1 cellular context compared by ENCODE assay signal in the genomic region with DNA sequence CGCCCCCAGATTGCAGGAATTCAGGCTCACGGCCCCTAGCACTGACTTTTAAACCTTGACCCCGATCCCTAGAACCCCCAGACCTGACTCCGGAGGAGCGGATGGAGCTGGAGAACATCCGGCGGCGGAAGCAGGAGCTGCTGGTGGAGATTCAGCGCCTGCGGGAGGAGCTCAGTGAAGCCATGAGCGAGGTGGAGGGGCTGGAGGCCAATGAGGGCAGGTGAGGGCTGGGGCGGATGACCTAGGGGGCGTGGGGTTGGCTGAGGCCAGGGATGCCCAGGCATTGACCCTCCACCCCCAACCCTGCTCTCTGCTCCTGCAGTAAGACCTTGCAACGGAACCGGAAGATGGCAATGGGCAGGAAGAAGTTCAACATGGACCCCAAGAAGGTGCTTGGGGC.
TF ChIP-seq lines count a peak whose summit lies in the region.

No MANE protein-coding gene starts in this region.

TF ChIP-seq in K562, 482 proteins besides CTCF, POLR2A, EP300 and RAD21:
- TF ChIP-seq KLF1 (tag; IDR thresholded peaks at IDR 0.05) = no peak
- no peak for TF ChIP-seq ZFX (CRISPR knock-in tag; IDR thresholded peaks at IDR 0.05)
- TF ChIP-seq TGIF2 (CRISPR knock-in tag; IDR thresholded peaks at IDR 0.05) = no peak
- TF ChIP-seq, protein P1, sequence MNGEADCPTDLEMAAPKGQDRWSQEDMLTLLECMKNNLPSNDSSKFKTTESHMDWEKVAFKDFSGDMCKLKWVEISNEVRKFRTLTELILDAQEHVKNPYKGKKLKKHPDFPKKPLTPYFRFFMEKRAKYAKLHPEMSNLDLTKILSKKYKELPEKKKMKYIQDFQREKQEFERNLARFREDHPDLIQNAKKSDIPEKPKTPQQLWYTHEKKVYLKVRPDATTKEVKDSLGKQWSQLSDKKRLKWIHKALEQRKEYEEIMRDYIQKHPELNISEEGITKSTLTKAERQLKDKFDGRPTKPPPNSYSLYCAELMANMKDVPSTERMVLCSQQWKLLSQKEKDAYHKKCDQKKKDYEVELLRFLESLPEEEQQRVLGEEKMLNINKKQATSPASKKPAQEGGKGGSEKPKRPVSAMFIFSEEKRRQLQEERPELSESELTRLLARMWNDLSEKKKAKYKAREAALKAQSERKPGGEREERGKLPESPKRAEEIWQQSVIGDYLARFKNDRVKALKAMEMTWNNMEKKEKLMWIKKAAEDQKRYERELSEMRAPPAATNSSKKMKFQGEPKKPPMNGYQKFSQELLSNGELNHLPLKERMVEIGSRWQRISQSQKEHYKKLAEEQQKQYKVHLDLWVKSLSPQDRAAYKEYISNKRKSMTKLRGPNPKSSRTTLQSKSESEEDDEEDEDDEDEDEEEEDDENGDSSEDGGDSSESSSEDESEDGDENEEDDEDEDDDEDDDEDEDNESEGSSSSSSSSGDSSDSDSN (IDR thresholded peaks at IDR 0.05; ENCODE audit: borderline replicate concordance in 1 of 2, low read depth in 2 of 2, low read length in 2 of 2) = no peak
- TF ChIP-seq, protein P2, sequence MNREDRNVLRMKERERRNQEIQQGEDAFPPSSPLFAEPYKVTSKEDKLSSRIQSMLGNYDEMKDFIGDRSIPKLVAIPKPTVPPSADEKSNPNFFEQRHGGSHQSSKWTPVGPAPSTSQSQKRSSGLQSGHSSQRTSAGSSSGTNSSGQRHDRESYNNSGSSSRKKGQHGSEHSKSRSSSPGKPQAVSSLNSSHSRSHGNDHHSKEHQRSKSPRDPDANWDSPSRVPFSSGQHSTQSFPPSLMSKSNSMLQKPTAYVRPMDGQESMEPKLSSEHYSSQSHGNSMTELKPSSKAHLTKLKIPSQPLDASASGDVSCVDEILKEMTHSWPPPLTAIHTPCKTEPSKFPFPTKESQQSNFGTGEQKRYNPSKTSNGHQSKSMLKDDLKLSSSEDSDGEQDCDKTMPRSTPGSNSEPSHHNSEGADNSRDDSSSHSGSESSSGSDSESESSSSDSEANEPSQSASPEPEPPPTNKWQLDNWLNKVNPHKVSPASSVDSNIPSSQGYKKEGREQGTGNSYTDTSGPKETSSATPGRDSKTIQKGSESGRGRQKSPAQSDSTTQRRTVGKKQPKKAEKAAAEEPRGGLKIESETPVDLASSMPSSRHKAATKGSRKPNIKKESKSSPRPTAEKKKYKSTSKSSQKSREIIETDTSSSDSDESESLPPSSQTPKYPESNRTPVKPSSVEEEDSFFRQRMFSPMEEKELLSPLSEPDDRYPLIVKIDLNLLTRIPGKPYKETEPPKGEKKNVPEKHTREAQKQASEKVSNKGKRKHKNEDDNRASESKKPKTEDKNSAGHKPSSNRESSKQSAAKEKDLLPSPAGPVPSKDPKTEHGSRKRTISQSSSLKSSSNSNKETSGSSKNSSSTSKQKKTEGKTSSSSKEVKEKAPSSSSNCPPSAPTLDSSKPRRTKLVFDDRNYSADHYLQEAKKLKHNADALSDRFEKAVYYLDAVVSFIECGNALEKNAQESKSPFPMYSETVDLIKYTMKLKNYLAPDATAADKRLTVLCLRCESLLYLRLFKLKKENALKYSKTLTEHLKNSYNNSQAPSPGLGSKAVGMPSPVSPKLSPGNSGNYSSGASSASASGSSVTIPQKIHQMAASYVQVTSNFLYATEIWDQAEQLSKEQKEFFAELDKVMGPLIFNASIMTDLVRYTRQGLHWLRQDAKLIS (CRISPR knock-in tag; IDR thresholded peaks at IDR 0.05) = no peak
- TF ChIP-seq, protein P3, sequence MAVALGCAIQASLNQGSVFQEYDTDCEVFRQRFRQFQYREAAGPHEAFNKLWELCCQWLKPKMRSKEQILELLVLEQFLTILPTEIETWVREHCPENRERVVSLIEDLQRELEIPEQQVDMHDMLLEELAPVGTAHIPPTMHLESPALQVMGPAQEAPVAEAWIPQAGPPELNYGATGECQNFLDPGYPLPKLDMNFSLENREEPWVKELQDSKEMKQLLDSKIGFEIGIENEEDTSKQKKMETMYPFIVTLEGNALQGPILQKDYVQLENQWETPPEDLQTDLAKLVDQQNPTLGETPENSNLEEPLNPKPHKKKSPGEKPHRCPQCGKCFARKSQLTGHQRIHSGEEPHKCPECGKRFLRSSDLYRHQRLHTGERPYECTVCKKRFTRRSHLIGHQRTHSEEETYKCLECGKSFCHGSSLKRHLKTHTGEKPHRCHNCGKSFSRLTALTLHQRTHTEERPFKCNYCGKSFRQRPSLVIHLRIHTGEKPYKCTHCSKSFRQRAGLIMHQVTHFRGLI (CRISPR knock-in tag; IDR thresholded peaks at IDR 0.05) = no peak
- TF ChIP-seq ZNF444 (CRISPR knock-in tag; IDR thresholded peaks at IDR 0.05) = no peak
- peak; percentile 49 for TF ChIP-seq POLR2G (IDR thresholded peaks at IDR 0.05; ENCODE audit: low read depth, low read length)
TF ChIP-seq in K562: peak in this region for 1.
